ENCODE assay signal across 20 cellular contexts in genomic region chr16:85239239-85239638, GRCh38.
"Had no signal": no experiment of that assay in that cellular context is flagged by ENCODE, and none has a peak within 500 bp of the region (broad histone marks: within the 10 kb centered on the region; RNA-seq: fewer than 3 reads in every experiment).

No MANE protein-coding gene starts in this region.

- H3K36me3 ChIP-seq: heart right ventricle, upper lobe of left lung had no signal

- ATAC-seq: activated T-cell treated with anti-CD3 and anti-CD28 coated beads, Interleukin-2, amount 50 U/mL, for 4 hours; heart right ventricle; left cardiac atrium; T-helper 17 cell had no signal

- H3K9me3 ChIP-seq: heart right ventricle, testis, upper lobe of left lung had no signal

- H3K27me3 ChIP-seq: testis had no signal

- H3K27ac ChIP-seq: heart right ventricle, testis, upper lobe of left lung had no signal

- H3K4me3 ChIP-seq: heart right ventricle, testis, upper lobe of left lung had no signal

- DNase-seq: activated CD4-positive, alpha-beta T cell treated with anti-CD3 and anti-CD28 coated beads for 4 hours; activated CD4-positive, alpha-beta T cell treated with anti-CD3 and anti-CD28 coated beads, Interleukin-2, amount 50 U/mL, for 48 hours; activated CD4-positive, CD25-positive, alpha-beta regulatory T cell; activated CD8-positive, alpha-beta memory T cell treated with anti-CD3 and anti-CD28 coated beads, Interleukin-2, amount 50 U/mL, for 48 hours; activated naive CD4-positive, alpha-beta T cell; activated naive CD8-positive, alpha-beta T cell treated with anti-CD3 and anti-CD28 coated beads, Interleukin-2, amount 10 ng/mL, durations not matched to agents 7 days and 5 days; activated T-cell treated with anti-CD3 and anti-CD28 coated beads, Interleukin-2, amount 50 U/mL, for 4 hours; amniotic stem cell; cerebellar nuclear complex; heart right ventricle; islet precursor cell; left cardiac atrium; naive B cell; occipital lobe; posterior cingulate gyrus; stimulated activated CD4-positive, alpha-beta T cell treated with anti-CD3 and anti-CD28 coated beads, Interleukin-2, amount 100 ng/mL, for 48 hours; stimulated activated naive CD4-positive, alpha-beta T cell; T-helper 17 cell; testis; upper lobe of left lung had no signal
